17 cellular contexts compared by ENCODE assay signal in genomic region chr3:107404727-107405519, GRCh38. TPM values are rescaled to one million over a fixed set of nuclear protein-coding genes. Genes with fewer than 3 reads are reported as not detected.
DNase-seq lines count a peak whose midpoint lies in the region; ATAC-seq and TF ChIP-seq lines count a peak whose summit lies in the region.
"Had no signal": no experiment of that assay in that cellular context is flagged by ENCODE, and none has a peak within 500 bp of the region (broad histone marks: within the 10 kb centered on the region; RNA-seq: fewer than 3 reads in every experiment).

No MANE protein-coding gene starts in this region.

- no peaks in the 10 kb centered on the region for H3K36me3 ChIP-seq in adipocyte (ENCODE audit: control insufficient read depth, insufficient read depth, low read length, severe bottlenecking)
- H3K36me3 ChIP-seq: heart right ventricle had no signal

- no peaks in the 10 kb centered on the region for H3K27me3 ChIP-seq in adipocyte (replicated peaks; ENCODE audit: control insufficient read depth, insufficient read depth, low read length)
- H3K27me3 ChIP-seq: heart right ventricle, testis had no signal

- H3K9ac ChIP-seq in adipocyte (ENCODE audit: low read length) = peak overlapping the region; percentile 24

- ATAC-seq in GM18505 (IDR thresholded peaks at IDR 0.05; ENCODE audit: unreplicated experiment) (no peak), GM18498 (IDR thresholded peaks at IDR 0.05; ENCODE audit: unreplicated experiment) (no peak)
- ATAC-seq: heart right ventricle, left cardiac atrium, psoas muscle had no signal

- peak overlapping the region; percentile 2 for H3K4me3 ChIP-seq in adipocyte (ENCODE audit: low read length)
- H3K4me3 ChIP-seq: heart right ventricle, psoas muscle, testis had no signal

- H3K9me3 ChIP-seq in adipocyte (ENCODE audit: control insufficient read depth, low read length) = peaks cover 13% of the 10 kb centered on the region
- H3K9me3 ChIP-seq: testis had no signal

- DNase-seq in ELR (ENCODE audit: low read depth) (peak; percentile 62), adipocyte (ENCODE audit: low read depth) (peak; percentile 73), fibroblast of the conjunctiva (ENCODE audit: low read depth) (peak; percentile 28), renal cortical epithelial cell (ENCODE audit: low read depth) (peak; percentile 66), activated gamma-delta T cell (lab: John Stamatoyannopoulos, UW) (no peak)
- DNase-seq in activated CD8-positive, alpha-beta memory T cell treated with anti-CD3 and anti-CD28 coated beads, Interleukin-2, amount 50 U/mL, for 4 hours = no peak
- DNase-seq: heart right ventricle; left cardiac atrium; naive B cell; NCI-H1417; OCI-M1; psoas muscle; stimulated activated CD4-positive, alpha-beta T cell treated with anti-CD3 and anti-CD28 coated beads, Interleukin-1b, Interleukin-23, amount 100 ng/mL, for 48 hours; testis had no signal

- TF ChIP-seq POLR2A in GM18505 (IDR thresholded peaks at IDR 0.05; ENCODE audit: borderline replicate concordance, extremely low read depth, insufficient read depth, insufficient read length) = no peak

- peaks cover 20% of the 10 kb centered on the region for H3K4me1 ChIP-seq in adipocyte (ENCODE audit: control insufficient read depth, insufficient read depth, low read length)
- H3K4me1 ChIP-seq: heart right ventricle, psoas muscle, testis had no signal

RNA-seq across cellular contexts. Expression of gene CCDC54, which starts 27.7 kb away (rescaled TPM):
- total RNA-seq in renal cortical epithelial cell = 0.10 TPM in 1 of 2 replicates, not detected in the other
- total RNA-seq: heart right ventricle, left cardiac atrium, NCI-H460, psoas muscle had no signal

Comparison
In these comparisons a context has a peak if more than half of its experiments do, and no peak if none do; other contexts are left out.
1. DNase-seq: peak in ELR (single experiment), adipocyte (single experiment), fibroblast of the conjunctiva (single experiment) and renal cortical epithelial cell (single experiment); none in activated CD8-positive, alpha-beta memory T cell treated with anti-CD3 and anti-CD28 coated beads, Interleukin-2, amount 50 U/mL, for 4 hours (single experiment) and activated gamma-delta T cell (single experiment).